In the genomic region with DNA sequence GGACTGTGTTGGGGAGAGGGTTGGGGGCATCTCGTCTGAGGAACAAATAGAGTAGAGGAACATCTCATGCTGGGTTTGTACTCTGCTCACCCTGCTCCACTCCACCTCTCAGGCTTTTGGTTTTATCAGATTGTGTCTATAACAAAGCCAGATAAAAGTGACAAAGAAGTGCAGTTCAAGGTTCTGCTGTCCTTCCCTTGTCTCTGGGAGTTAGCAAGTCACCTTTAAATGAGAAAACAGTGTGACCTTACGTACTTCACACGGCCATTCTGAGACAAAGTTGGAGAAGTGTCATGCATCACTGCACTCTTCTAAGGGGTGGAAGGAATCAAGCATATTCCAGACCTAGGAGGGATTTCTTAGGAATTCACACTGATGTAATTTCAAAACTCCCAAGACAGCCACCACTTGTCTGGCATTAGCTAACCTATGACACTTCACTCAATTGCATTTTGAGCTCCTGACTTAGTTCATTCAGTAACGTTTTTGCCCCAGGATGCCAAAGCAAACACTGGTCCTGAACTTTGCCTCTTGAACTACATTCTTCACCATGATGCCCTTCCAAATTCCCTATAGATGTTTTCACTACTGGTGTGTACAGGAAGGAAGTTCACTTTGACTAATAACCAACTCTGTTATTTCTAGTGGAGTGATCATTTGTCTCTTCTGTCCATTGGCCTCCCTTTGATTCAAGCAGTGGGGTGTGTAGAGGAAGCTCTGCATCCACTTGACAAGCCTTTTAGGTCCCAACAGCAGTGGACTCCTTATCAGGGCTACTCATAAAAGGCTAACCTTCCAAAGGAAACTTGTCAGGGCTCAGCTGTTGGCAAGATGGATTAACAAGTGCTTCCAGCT, we compare ENCODE assay signal across 14 cellular contexts.
DNase-seq lines count a peak whose midpoint lies in the region; ATAC-seq, FAIRE-seq and TF ChIP-seq lines count a peak whose summit lies in the region.
"Had no signal": no experiment of that assay in that cellular context is flagged by ENCODE, and none has a peak within 500 bp of the region (broad histone marks: within the 10 kb centered on the region; RNA-seq: fewer than 3 reads in every experiment).

No MANE protein-coding gene starts in this region.

- in situ Hi-C loops in Caki2 (cut with HindIII; ENCODE audit: low pct_unique_long_range_greater_than_20kb, low sequenced_read_pairs): no loop called here

- peak overlapping the region in 3 of 4 donors; percentile 44 to 87 (median 83) for H3K27ac ChIP-seq in pancreas
- H3K27ac ChIP-seq: psoas muscle had no signal

- H3K4me1 ChIP-seq in pancreas: peaks cover 7 to 37% (median 19%) of the 10 kb centered on the region in 3 donors
- H3K4me1 ChIP-seq: psoas muscle had no signal

- H3K4me3 ChIP-seq in pancreas (no peak overlapping the region), MG63 (no peak overlapping the region)
- H3K4me3 ChIP-seq: psoas muscle had no signal

- no peak for FAIRE-seq in pancreas (lab: Jason Lieb, UNC)

- DNase-seq in Caki2 (ENCODE audit: low read depth) (peak; percentile 99), SW480 (ENCODE audit: low spot score) (peak; percentile 7), glomerular visceral epithelial cell (ENCODE audit: extremely low spot score) (peak; percentile 79), pancreas (no peak), MG63 (no peak), AG08396 (ENCODE audit: low spot score) (no peak), midbrain (lab: John Stamatoyannopoulos, UW) (no peak)
- DNase-seq in stimulated activated CD4-positive, alpha-beta T cell treated with anti-CD3 and anti-CD28 coated beads, Interleukin-2, amount 100 ng/mL, for 24 hours: no peak
- DNase-seq: activated CD4-positive, alpha-beta T cell treated with anti-CD3 and anti-CD28 coated beads for 1 hour; COR-L47; GDM1; psoas muscle; T-helper 2 cell had no signal

- intact Hi-C loops in pancreas (cut with DNase I): loop anchor here in 1 of 3 donors (10.0 kb wide), 1 partner anchor 640 kb away; no protein-coding TSS in a partner anchor

- no peak for TF ChIP-seq CTCF in pancreas (IDR thresholded peaks at IDR 0.05)

- no peaks in the 10 kb centered on the region for H3K27me3 ChIP-seq in pancreas
- no peaks in the 10 kb centered on the region for H3K27me3 ChIP-seq in MG63

- peak in 3 of 4 donors; percentile 25 to 32 (median 28) for ATAC-seq in pancreas
- ATAC-seq: activated naive CD4-positive, alpha-beta T cell treated with anti-CD3 and anti-CD28 coated beads, Interleukin-2, amount 50 U/mL, for 72 hours; psoas muscle had no signal

- WGBS in pancreas, 2 donors: 50 to 53% methylated on average over 4 of the region's 4 CpGs

- H3K9me3 ChIP-seq in pancreas (no peaks in the 10 kb centered on the region), MG63 (no peaks in the 10 kb centered on the region)
- H3K9me3 ChIP-seq: psoas muscle had no signal

- no peaks in the 10 kb centered on the region for H3K36me3 ChIP-seq in pancreas
- H3K36me3 ChIP-seq in MG63: no peaks in the 10 kb centered on the region

Comparison
In these comparisons a context has a peak if more than half of its experiments do, and no peak if none do; other contexts are left out.
1. DNase-seq: peak in Caki2 (single experiment), SW480 (single experiment) and glomerular visceral epithelial cell (single experiment); none in pancreas (0 of 6), MG63 (single experiment), AG08396 (single experiment), stimulated activated CD4-positive, alpha-beta T cell treated with anti-CD3 and anti-CD28 coated beads, Interleukin-2, amount 100 ng/mL, for 24 hours (0 of 2) and midbrain (single experiment).